Comparison of ENCODE assay signal across 9 cellular contexts in the genomic region with DNA sequence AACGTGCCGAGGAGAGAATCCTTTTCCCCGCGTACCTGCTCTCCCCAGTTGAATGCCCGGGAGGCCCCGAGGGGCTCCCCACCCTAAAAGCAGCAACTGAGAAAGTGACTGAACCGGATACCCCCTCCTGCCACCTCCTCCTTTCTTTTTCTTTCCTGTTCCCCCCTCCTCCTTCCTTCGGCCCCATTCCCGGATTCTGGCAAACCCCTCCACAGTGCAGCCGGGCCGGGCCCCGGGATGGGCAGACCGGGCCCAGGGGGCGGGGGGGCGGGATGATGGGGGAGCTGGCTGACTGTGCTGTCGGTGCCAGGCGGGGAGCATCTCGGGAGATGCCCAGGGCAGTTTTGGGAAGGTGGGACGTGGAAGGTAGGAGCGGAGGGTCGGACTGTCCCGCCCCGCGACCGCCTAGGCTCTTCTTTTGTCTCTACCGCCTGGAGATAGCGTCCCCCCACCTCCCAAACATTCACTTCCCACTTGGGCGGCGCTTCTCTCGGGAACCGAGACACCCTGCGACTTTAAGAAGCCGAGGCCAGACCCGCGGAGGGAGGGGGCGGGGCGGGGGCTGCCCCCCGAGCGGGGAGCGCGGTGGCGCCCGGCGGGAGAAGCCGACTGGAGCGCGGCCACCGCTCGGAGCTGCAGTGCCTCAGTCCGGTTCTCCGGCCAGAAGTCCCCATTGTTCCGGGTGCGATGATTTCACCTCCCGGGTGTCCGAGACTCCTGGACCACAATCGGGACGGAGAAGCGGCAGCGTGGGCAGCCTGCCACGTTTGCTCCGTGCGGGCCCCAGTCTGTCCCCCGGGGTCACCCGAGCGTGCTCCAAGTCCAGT. TPM values are rescaled to one million over a fixed set of nuclear protein-coding genes. Genes with fewer than 3 reads are reported as not detected.
A peak's percentile ranks its signal among the peaks of the same experiment; 100 is the strongest.
DNase-seq lines count a peak whose midpoint lies in the region; ATAC-seq and TF ChIP-seq lines count a peak whose summit lies in the region.
"Had no signal": no experiment of that assay in that cellular context is flagged by ENCODE, and none has a peak within 500 bp of the region (broad histone marks: within the 10 kb centered on the region; RNA-seq: fewer than 3 reads in every experiment).

No MANE protein-coding gene starts in this region.

- no peaks in the 10 kb centered on the region for H4K20me1 ChIP-seq in fibroblast of lung (ENCODE audit: control insufficient read depth, extremely low read depth, insufficient read depth, low read length)

- DNase-seq in activated CD8-positive, alpha-beta memory T cell treated with anti-CD3 and anti-CD28 coated beads, Interleukin-2, amount 10 ng/mL, durations not matched to agents 7 days and 5 days: no peak
- no peak for DNase-seq in activated CD8-positive, alpha-beta memory T cell treated with anti-CD3 and anti-CD28 coated beads, Interleukin-2, amount 50 U/mL, for 4 hours
- DNase-seq in RWPE2 (ENCODE audit: low spot score) (peak; percentile 61), fibroblast of lung (ENCODE audit: low read depth in 2 of 2) (no peak), psoas muscle (no peak), activated gamma-delta T cell (lab: John Stamatoyannopoulos, UW) (no peak)

- peak overlapping the region; percentile 99 for H3K4me2 ChIP-seq in fibroblast of lung (ENCODE audit: extremely low read depth, insufficient read depth, low read length)

- CTCF ChIA-PET in activated CD8-positive, alpha-beta memory T cell treated with anti-CD3 and anti-CD28 coated beads, Interleukin-2, amount 10 ng/mL, durations not matched to agents 7 days and 5 days (lab: Charles Lee): interaction anchor here (0.8 to 2.5 kb wide), 4 partner anchors 9 to 17 kb away, joined by 3 to 11 read pairs (median 4); a partner anchor contains a TSS

- peak overlapping the region; percentile 76 for H3K4me3 Mint-ChIP-seq in activated CD8-positive, alpha-beta memory T cell treated with anti-CD3 and anti-CD28 coated beads, Interleukin-2, amount 10 ng/mL, durations not matched to agents 7 days and 5 days

- peak overlapping the region; percentile 94 for H3K27ac ChIP-seq in RWPE2 (ENCODE audit: poor library complexity, severe bottlenecking)
- no peak overlapping the region for H3K27ac ChIP-seq in fibroblast of lung (ENCODE audit: insufficient read depth, low read length)
- no peak overlapping the region for H3K27ac ChIP-seq in psoas muscle

- H3K9me3 Mint-ChIP-seq in activated CD8-positive, alpha-beta memory T cell treated with anti-CD3 and anti-CD28 coated beads, Interleukin-2, amount 10 ng/mL, durations not matched to agents 7 days and 5 days (ENCODE audit: low read depth): no peaks in the 10 kb centered on the region

- peaks cover 4% of the 10 kb centered on the region for H3K36me3 Mint-ChIP-seq in activated CD8-positive, alpha-beta memory T cell treated with anti-CD3 and anti-CD28 coated beads, Interleukin-2, amount 10 ng/mL, durations not matched to agents 7 days and 5 days

- WGBS in psoas muscle, 3 donors: 1 to 2% (median 2%) methylated on average over 51 to 65 of the region's 65 CpGs

- peak overlapping the region; percentile 73 for H2AFZ ChIP-seq in fibroblast of lung (ENCODE audit: low read length)

- H3K4me1 ChIP-seq in RWPE2 (ENCODE audit: insufficient read depth, poor library complexity, severe bottlenecking): peaks cover 33% of the 10 kb centered on the region
- peaks cover 16% of the 10 kb centered on the region for H3K4me1 ChIP-seq in fibroblast of lung (ENCODE audit: control insufficient read depth, extremely low read depth, insufficient read depth, low read length)
- H3K4me1 ChIP-seq in psoas muscle: peaks cover 47% of the 10 kb centered on the region

- no peak for TF ChIP-seq CTCF in RWPE2 (IDR thresholded peaks at IDR 0.05; ENCODE audit: poor library complexity, severe bottlenecking)
- no peak for TF ChIP-seq CTCF in fibroblast of lung (conservative IDR thresholded peaks at IDR 0.05 in 1 of 2, IDR thresholded peaks at IDR 0.05 in 1 of 2; ENCODE audit: low read depth in 1 of 2, low read length in 2 of 2)
- TF ChIP-seq CTCF in psoas muscle (IDR thresholded peaks at IDR 0.05): no peak

- H3K79me2 ChIP-seq in fibroblast of lung (ENCODE audit: control insufficient read depth, insufficient read depth, low read length): no peaks in the 10 kb centered on the region

- peak overlapping the region; percentile 42 for H3K4me3 ChIP-seq in RWPE2 (ENCODE audit: severe bottlenecking)
- H3K4me3 ChIP-seq in fibroblast of lung (replicated peaks in 1 of 4; ENCODE audit: control extremely low read depth in 1 of 4, insufficient read depth in 1 of 4, low read depth in 3 of 4, low read length in 4 of 4): peak overlapping the region; percentile 47 to 66 (median 55)
- H3K4me3 ChIP-seq in psoas muscle: peak overlapping the region; percentile 64

- ATAC-seq in activated CD8-positive, alpha-beta memory T cell treated with anti-CD3 and anti-CD28 coated beads, Interleukin-2, amount 10 ng/mL, durations not matched to agents 7 days and 5 days: no peak
- no peak for ATAC-seq in RWPE2 (ENCODE audit: low read depth)
- peak in 3 of 4 donors; percentile 14 to 37 (median 19) for ATAC-seq in psoas muscle
- no peak for ATAC-seq in HG03196 (IDR thresholded peaks at IDR 0.05; ENCODE audit: unreplicated experiment)
- no peak for ATAC-seq in HG02885 (IDR thresholded peaks at IDR 0.05; ENCODE audit: poor library complexity, unreplicated experiment)

- intact Hi-C loops in psoas muscle (cut with DNase I): no loop called here

- H3K36me3 ChIP-seq in RWPE2 (ENCODE audit: low read depth) (no peaks in the 10 kb centered on the region), fibroblast of lung (ENCODE audit: control insufficient read depth, insufficient read depth, low read length) (no peaks in the 10 kb centered on the region), psoas muscle (ENCODE audit: insufficient read depth in 1 of 2, low read depth in 1 of 2) (no peaks in the 10 kb centered on the region)

- no peaks in the 10 kb centered on the region for H3K27me3 ChIP-seq in RWPE2 (ENCODE audit: insufficient read depth, poor library complexity, severe bottlenecking)
- H3K27me3 ChIP-seq in fibroblast of lung (ENCODE audit: control insufficient read depth, insufficient read depth, low read length): peaks cover 47% of the 10 kb centered on the region
- H3K27me3 ChIP-seq in psoas muscle (ENCODE audit: insufficient read depth in 3 of 3, low read length in 2 of 3): peaks cover 6 to 100% (median 72%) of the 10 kb centered on the region in 3 donors

- H3K9me3 ChIP-seq in RWPE2 (ENCODE audit: severe bottlenecking) (no peaks in the 10 kb centered on the region), fibroblast of lung (ENCODE audit: control insufficient read depth, insufficient read depth, low read depth, low read length) (no peaks in the 10 kb centered on the region), psoas muscle (no peaks in the 10 kb centered on the region)

- peak overlapping the region; percentile 40 for H3K9ac ChIP-seq in fibroblast of lung (ENCODE audit: insufficient read depth, low read length)

- peaks cover 29% of the 10 kb centered on the region for H3K4me1 Mint-ChIP-seq in activated CD8-positive, alpha-beta memory T cell treated with anti-CD3 and anti-CD28 coated beads, Interleukin-2, amount 10 ng/mL, durations not matched to agents 7 days and 5 days

- H3K27me3 Mint-ChIP-seq in activated CD8-positive, alpha-beta memory T cell treated with anti-CD3 and anti-CD28 coated beads, Interleukin-2, amount 10 ng/mL, durations not matched to agents 7 days and 5 days: peaks cover 86% of the 10 kb centered on the region

- H3K27ac Mint-ChIP-seq in activated CD8-positive, alpha-beta memory T cell treated with anti-CD3 and anti-CD28 coated beads, Interleukin-2, amount 10 ng/mL, durations not matched to agents 7 days and 5 days: no peak overlapping the region

RNA-seq across cellular contexts. Expression of a gene that starts 8.2 kb away (rescaled TPM):
- total RNA-seq in activated CD8-positive, alpha-beta memory T cell treated with anti-CD3 and anti-CD28 coated beads, Interleukin-2, amount 10 ng/mL, durations not matched to agents 7 days and 5 days: under 1 TPM in 1 of 2 experiments, not detected in 1; 0.12 TPM
- total RNA-seq in fibroblast of lung: not detected in 2 replicates
- polyA plus RNA-seq in fibroblast of lung: not detected in 2 replicates
- polyA plus RNA-seq in fibroblast of lung (2012): 0.07 and 0.09 TPM in 2 replicates
- polyA minus RNA-seq in fibroblast of lung (ENCODE audit: low replicate concordance): not detected in 2 replicates
- not detected for total RNA-seq in psoas muscle
- not detected for polyA plus RNA-seq in psoas muscle
- polyA plus RNA-seq: esophagus had no signal

RNA-seq across cellular contexts. Expression of a gene that starts 9.2 kb away (rescaled TPM):
- not detected for total RNA-seq in activated CD8-positive, alpha-beta memory T cell treated with anti-CD3 and anti-CD28 coated beads, Interleukin-2, amount 10 ng/mL, durations not matched to agents 7 days and 5 days
- not detected in 2 replicates for total RNA-seq in fibroblast of lung
- polyA plus RNA-seq in fibroblast of lung: 0.09 and 0.43 TPM in 2 replicates
- polyA plus RNA-seq in fibroblast of lung (2012): 0.12 and 0.43 TPM in 2 replicates
- 1.0 TPM in 1 of 2 replicates, not detected in the other for polyA minus RNA-seq in fibroblast of lung (ENCODE audit: low replicate concordance)
- total RNA-seq in psoas muscle: under 1 TPM in 2 of 4 donors, not detected in 2; 0.17 to 0.28 TPM
- under 1 TPM; 0.03 to 0.15 (median 0.04) TPM for polyA plus RNA-seq in psoas muscle

Comparison
In these comparisons a context has a peak if more than half of its experiments do, and no peak if none do; other contexts are left out.
1. ATAC-seq: peak in psoas muscle (3 of 4); none in activated CD8-positive, alpha-beta memory T cell treated with anti-CD3 and anti-CD28 coated beads, Interleukin-2, amount 10 ng/mL, durations not matched to agents 7 days and 5 days (single experiment), RWPE2 (single experiment), HG03196 (single experiment) and HG02885 (single experiment).
2. Peak in every context shown above with its lines, with median percentiles within 50 percentile points of each other: H3K4me3 ChIP-seq.